ENCODE assay signal across 18 cellular contexts in genomic region chr21:32163386-32163785, GRCh38.
DNase-seq lines count a peak whose midpoint lies in the region; ATAC-seq, FAIRE-seq and TF ChIP-seq lines count a peak whose summit lies in the region.
"Had no signal": no experiment of that assay in that cellular context is flagged by ENCODE, and none has a peak within 500 bp of the region (broad histone marks: within the 10 kb centered on the region; RNA-seq: fewer than 3 reads in every experiment).

No MANE protein-coding gene starts in this region.

- H3K9me2 ChIP-seq in GM23338 (ENCODE audit: insufficient read depth), result no peaks in the 10 kb centered on the region

- H3K27ac Mint-ChIP-seq in GM23338, result no peak overlapping the region
- H3K27ac Mint-ChIP-seq: CD4-positive, alpha-beta memory T cell had no signal

- H3K79me2 ChIP-seq in GM23338 (replicated peaks; ENCODE audit: insufficient read depth), result no peaks in the 10 kb centered on the region

- no peak overlapping the region for H3K27ac ChIP-seq in GM23338 (ENCODE audit: low read depth)
- H3K27ac ChIP-seq: A549, C4-2B, HL-60 had no signal

- no peaks in the 10 kb centered on the region for H4K20me1 ChIP-seq in GM23338 (replicated peaks; ENCODE audit: insufficient read depth)

- DNase-seq in GM23338 (ENCODE audit: low spot score) (peak; percentile 21), H7 (peak; percentile 18), bronchial epithelial cell (ENCODE audit: low read depth) (no peak), iPS-NIHi11 (ENCODE audit: low spot score) (peak; percentile 17), NCI-H748 (lab: John Stamatoyannopoulos, UW; ENCODE audit: unreplicated experiment) (no peak), NCI-H526 treated with DMSO at 0.1 percent for 48 hours (lab: John Stamatoyannopoulos, UW) (no peak)
- DNase-seq in activated CD4-positive, alpha-beta T cell treated with anti-CD3 and anti-CD28 coated beads for 48 hours, result no peak
- DNase-seq: BE2C; CD4-positive, alpha-beta memory T cell; DND-41; GDM1; KBM-7 had no signal

- H3K36me3 ChIP-seq in GM23338 (ENCODE audit: insufficient read depth) (no peaks in the 10 kb centered on the region), H7 (replicated peaks; ENCODE audit: control insufficient read depth, insufficient read depth, low read length) (no peaks in the 10 kb centered on the region), bronchial epithelial cell (ENCODE audit: control insufficient read depth, insufficient read depth, low read length) (no peaks in the 10 kb centered on the region)
- H3K36me3 ChIP-seq: BE2C had no signal

- H3K4me1 ChIP-seq in GM23338 (ENCODE audit: insufficient read depth), result no peaks in the 10 kb centered on the region
- H3K4me1 ChIP-seq: A549 had no signal

- FAIRE-seq in bronchial epithelial cell (lab: Jason Lieb, UNC), result peak; percentile 32
- FAIRE-seq: A549, GM12892, GM19239, H54 had no signal

- H3K4me2 ChIP-seq in GM23338, result no peak overlapping the region
- H3K4me2 ChIP-seq: A549 had no signal

- H3K36me3 Mint-ChIP-seq in GM23338 (ENCODE audit: low read depth), result no peaks in the 10 kb centered on the region
- H3K36me3 Mint-ChIP-seq: CD4-positive, alpha-beta memory T cell had no signal

- ATAC-seq in GM23338, result peak; percentile 41; the same call in 2 of the 3 replicates
- ATAC-seq: A549 had no signal

- no peak overlapping the region for H2AFZ ChIP-seq in GM23338

- H3F3A ChIP-seq in GM23338 (replicated peaks; ENCODE audit: low read depth), result no peaks in the 10 kb centered on the region

- TF ChIP-seq CTCF in GM23338 (conservative IDR thresholded peaks at IDR 0.05; ENCODE audit: low read depth in 2 of 2) (peak; percentile 25 to 52; a peak in 3 of 4 replicates), bronchial epithelial cell (IDR thresholded peaks at IDR 0.05; ENCODE audit: insufficient read depth, low read length, severe bottlenecking) (no peak)

- H3K4me3 Mint-ChIP-seq in GM23338, result no peak overlapping the region

- peaks cover 4% of the 10 kb centered on the region; the same call in 2 of the 3 replicates for H3K4me1 Mint-ChIP-seq in GM23338
- H3K4me1 Mint-ChIP-seq: CD4-positive, alpha-beta memory T cell had no signal

- no peak overlapping the region for H3K4me3 ChIP-seq in GM23338
- no peak overlapping the region for H3K4me3 ChIP-seq in H7 (ENCODE audit: insufficient read depth, low read depth, low read length)
- no peak overlapping the region for H3K4me3 ChIP-seq in bronchial epithelial cell (ENCODE audit: low read depth, low read length)
- H3K4me3 ChIP-seq: A549 had no signal

- peaks cover 6% of the 10 kb centered on the region for H3K27me3 Mint-ChIP-seq in GM23338 (ENCODE audit: insufficient read depth, low read depth, poor library complexity)

- H3K9me3 Mint-ChIP-seq in GM23338, result no peaks in the 10 kb centered on the region

- H3K27me3 ChIP-seq in GM23338 (ENCODE audit: insufficient read depth) (no peaks in the 10 kb centered on the region), H7 (ENCODE audit: control insufficient read depth, insufficient read depth, low read length) (no peaks in the 10 kb centered on the region), bronchial epithelial cell (ENCODE audit: control insufficient read depth, insufficient read depth, low read length) (no peaks in the 10 kb centered on the region)
- H3K27me3 ChIP-seq: BE2C had no signal

TF ChIP-seq in GM23338, 12 proteins besides CTCF, POLR2A, EP300 and RAD21:
- TF ChIP-seq POLR2AphosphoS5 (IDR thresholded peaks at IDR 0.05; ENCODE audit: low read depth) (no peak), EZH2 (IDR thresholded peaks at IDR 0.05; ENCODE audit: low read depth, unreplicated experiment) (no peak), NANOG (IDR thresholded peaks at IDR 0.05; ENCODE audit: borderline replicate concordance) (no peak), ZNF331 (CRISPR knock-in tag; IDR thresholded peaks at IDR 0.05; ENCODE audit: low read depth) (no peak), STAT1 (IDR thresholded peaks at IDR 0.05; ENCODE audit: unreplicated experiment) (no peak)
- TF ChIP-seq, protein P1, sequence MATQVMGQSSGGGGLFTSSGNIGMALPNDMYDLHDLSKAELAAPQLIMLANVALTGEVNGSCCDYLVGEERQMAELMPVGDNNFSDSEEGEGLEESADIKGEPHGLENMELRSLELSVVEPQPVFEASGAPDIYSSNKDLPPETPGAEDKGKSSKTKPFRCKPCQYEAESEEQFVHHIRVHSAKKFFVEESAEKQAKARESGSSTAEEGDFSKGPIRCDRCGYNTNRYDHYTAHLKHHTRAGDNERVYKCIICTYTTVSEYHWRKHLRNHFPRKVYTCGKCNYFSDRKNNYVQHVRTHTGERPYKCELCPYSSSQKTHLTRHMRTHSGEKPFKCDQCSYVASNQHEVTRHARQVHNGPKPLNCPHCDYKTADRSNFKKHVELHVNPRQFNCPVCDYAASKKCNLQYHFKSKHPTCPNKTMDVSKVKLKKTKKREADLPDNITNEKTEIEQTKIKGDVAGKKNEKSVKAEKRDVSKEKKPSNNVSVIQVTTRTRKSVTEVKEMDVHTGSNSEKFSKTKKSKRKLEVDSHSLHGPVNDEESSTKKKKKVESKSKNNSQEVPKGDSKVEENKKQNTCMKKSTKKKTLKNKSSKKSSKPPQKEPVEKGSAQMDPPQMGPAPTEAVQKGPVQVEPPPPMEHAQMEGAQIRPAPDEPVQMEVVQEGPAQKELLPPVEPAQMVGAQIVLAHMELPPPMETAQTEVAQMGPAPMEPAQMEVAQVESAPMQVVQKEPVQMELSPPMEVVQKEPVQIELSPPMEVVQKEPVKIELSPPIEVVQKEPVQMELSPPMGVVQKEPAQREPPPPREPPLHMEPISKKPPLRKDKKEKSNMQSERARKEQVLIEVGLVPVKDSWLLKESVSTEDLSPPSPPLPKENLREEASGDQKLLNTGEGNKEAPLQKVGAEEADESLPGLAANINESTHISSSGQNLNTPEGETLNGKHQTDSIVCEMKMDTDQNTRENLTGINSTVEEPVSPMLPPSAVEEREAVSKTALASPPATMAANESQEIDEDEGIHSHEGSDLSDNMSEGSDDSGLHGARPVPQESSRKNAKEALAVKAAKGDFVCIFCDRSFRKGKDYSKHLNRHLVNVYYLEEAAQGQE (IDR thresholded peaks at IDR 0.05; ENCODE audit: unreplicated experiment), result no peak
- TF ChIP-seq, protein P2, sequence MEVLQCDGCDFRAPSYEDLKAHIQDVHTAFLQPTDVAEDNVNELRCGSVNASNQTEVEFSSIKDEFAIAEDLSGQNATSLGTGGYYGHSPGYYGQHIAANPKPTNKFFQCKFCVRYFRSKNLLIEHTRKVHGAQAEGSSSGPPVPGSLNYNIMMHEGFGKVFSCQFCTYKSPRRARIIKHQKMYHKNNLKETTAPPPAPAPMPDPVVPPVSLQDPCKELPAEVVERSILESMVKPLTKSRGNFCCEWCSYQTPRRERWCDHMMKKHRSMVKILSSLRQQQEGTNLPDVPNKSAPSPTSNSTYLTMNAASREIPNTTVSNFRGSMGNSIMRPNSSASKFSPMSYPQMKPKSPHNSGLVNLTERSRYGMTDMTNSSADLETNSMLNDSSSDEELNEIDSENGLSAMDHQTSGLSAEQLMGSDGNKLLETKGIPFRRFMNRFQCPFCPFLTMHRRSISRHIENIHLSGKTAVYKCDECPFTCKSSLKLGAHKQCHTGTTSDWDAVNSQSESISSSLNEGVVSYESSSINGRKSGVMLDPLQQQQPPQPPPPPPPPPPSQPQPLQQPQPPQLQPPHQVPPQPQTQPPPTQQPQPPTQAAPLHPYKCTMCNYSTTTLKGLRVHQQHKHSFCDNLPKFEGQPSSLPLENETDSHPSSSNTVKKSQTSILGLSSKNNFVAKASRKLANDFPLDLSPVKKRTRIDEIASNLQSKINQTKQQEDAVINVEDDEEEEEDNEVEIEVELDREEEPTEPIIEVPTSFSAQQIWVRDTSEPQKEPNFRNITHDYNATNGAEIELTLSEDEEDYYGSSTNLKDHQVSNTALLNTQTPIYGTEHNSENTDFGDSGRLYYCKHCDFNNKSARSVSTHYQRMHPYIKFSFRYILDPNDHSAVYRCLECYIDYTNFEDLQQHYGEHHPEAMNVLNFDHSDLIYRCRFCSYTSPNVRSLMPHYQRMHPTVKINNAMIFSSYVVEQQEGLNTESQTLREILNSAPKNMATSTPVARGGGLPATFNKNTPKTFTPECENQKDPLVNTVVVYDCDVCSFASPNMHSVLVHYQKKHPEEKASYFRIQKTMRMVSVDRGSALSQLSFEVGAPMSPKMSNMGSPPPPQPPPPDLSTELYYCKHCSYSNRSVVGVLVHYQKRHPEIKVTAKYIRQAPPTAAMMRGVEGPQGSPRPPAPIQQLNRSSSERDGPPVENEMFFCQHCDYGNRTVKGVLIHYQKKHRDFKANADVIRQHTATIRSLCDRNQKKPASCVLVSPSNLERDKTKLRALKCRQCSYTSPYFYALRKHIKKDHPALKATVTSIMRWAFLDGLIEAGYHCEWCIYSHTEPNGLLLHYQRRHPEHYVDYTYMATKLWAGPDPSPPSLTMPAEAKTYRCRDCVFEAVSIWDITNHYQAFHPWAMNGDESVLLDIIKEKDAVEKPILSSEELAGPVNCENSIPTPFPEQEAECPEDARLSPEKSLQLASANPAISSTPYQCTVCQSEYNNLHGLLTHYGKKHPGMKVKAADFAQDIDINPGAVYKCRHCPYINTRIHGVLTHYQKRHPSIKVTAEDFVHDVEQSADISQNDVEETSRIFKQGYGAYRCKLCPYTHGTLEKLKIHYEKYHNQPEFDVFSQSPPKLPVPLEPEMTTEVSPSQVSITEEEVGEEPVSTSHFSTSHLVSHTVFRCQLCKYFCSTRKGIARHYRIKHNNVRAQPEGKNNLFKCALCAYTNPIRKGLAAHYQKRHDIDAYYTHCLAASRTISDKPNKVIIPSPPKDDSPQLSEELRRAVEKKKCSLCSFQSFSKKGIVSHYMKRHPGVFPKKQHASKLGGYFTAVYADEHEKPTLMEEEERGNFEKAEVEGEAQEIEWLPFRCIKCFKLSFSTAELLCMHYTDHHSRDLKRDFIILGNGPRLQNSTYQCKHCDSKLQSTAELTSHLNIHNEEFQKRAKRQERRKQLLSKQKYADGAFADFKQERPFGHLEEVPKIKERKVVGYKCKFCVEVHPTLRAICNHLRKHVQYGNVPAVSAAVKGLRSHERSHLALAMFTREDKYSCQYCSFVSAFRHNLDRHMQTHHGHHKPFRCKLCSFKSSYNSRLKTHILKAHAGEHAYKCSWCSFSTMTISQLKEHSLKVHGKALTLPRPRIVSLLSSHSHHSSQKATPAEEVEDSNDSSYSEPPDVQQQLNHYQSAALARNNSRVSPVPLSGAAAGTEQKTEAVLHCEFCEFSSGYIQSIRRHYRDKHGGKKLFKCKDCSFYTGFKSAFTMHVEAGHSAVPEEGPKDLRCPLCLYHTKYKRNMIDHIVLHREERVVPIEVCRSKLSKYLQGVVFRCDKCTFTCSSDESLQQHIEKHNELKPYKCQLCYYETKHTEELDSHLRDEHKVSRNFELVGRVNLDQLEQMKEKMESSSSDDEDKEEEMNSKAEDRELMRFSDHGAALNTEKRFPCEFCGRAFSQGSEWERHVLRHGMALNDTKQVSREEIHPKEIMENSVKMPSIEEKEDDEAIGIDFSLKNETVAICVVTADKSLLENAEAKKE (CRISPR knock-in tag; IDR thresholded peaks at IDR 0.05), result no peak

Comparison
In these comparisons a context has a peak if more than half of its experiments do, and no peak if none do; other contexts are left out.
1. DNase-seq: peak in GM23338 (single experiment), H7 (single experiment) and iPS-NIHi11 (single experiment); none in bronchial epithelial cell (single experiment), NCI-H748 (single experiment), NCI-H526 treated with DMSO at 0.1 percent for 48 hours (single experiment) and activated CD4-positive, alpha-beta T cell treated with anti-CD3 and anti-CD28 coated beads for 48 hours (single experiment).